22 cellular contexts compared by ENCODE assay signal in genomic region chr3:195365371-195365770, GRCh38.
"Had no signal": no experiment of that assay in that cellular context is flagged by ENCODE, and none has a peak within 500 bp of the region (broad histone marks: within the 10 kb centered on the region; RNA-seq: fewer than 3 reads in every experiment).

No MANE protein-coding gene starts in this region.

- H3K27me3 Mint-ChIP-seq: memory B cell, naive B cell had no signal

- H3K27me3 ChIP-seq: dorsolateral prefrontal cortex, esophagus squamous epithelium, gastroesophageal sphincter, heart right ventricle, left lung had no signal

- H3K4me3 Mint-ChIP-seq: endodermal cell, memory B cell, mesothelial cell of epicardium, naive B cell had no signal

- H3K27ac ChIP-seq: coronary artery, dorsolateral prefrontal cortex, epithelial cell of prostate, esophagus squamous epithelium, gastroesophageal sphincter, heart right ventricle, left lung, lower lobe of right lung had no signal

- H3K4me1 ChIP-seq: esophagus squamous epithelium, gastroesophageal sphincter, heart right ventricle, left lung, lower lobe of right lung had no signal

- H3K4me1 Mint-ChIP-seq: mesothelial cell of epicardium had no signal

- H3K9me3 Mint-ChIP-seq: memory B cell had no signal

- H3K27ac Mint-ChIP-seq: endodermal cell, mesothelial cell of epicardium had no signal

- DNase-seq: dermis blood vessel endothelial cell; dorsolateral prefrontal cortex; effector CD4-positive, alpha-beta T cell; effector memory CD4-positive, alpha-beta T cell; endodermal cell; erythroblast; esophagus squamous epithelium; heart right ventricle; hippocampal formation; left cardiac atrium; left lung; left ventricle myocardium superior; lower lobe of right lung; mesendoderm; mucosa of descending colon; naive B cell had no signal

- ATAC-seq: esophagus mucosa, gastroesophageal sphincter, heart right ventricle, left cardiac atrium, left lung, left ventricle myocardium superior, lower lobe of right lung, mucosa of descending colon had no signal
